9 cellular contexts compared by ENCODE assay signal in the genomic region with DNA sequence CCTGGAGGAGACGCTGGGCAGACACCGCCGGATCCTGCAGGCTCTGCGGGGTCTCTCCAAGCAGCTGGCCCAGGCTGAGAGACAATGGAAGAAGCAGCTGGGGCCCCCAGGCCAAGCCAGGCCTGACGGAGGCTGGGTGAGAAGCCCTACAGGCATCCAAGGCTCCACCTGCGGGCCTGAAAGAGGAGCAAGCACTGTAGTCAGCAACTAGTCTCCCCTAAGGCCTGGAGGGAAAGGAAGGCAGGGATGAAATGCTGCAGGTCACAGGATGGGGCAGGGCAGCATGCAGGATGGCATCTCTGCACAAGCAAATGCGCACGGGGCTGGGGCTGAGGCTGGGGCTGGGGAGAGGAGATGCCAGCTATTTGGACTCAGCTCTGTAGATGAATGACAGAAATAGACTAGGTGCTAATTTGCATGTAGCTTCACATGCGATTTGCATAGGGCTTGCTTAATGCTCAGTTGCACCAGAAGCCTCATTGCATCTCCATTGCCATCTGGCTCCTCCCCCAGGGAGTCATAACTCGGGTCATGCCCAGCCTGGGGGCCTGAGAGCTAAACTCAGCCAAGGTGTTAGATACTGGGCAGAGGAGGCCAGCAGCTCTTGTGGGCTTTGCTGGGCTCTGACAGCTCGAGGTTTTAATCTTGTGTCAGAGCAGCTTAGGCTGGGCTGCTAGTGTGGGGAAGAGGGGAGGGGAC. TPM values are rescaled to one million over a fixed set of nuclear protein-coding genes. Genes with fewer than 3 reads are reported as not detected.
A peak's percentile ranks its signal among the peaks of the same experiment; 100 is the strongest.
DNase-seq lines count a peak whose midpoint lies in the region; TF ChIP-seq lines count a peak whose summit lies in the region.
"Had no signal": no experiment of that assay in that cellular context is flagged by ENCODE, and none has a peak within 500 bp of the region (broad histone marks: within the 10 kb centered on the region; RNA-seq: fewer than 3 reads in every experiment).

No MANE protein-coding gene starts in this region.

- H3K4me1 ChIP-seq in HEK293 (ENCODE audit: control insufficient read depth, insufficient read depth, low read length): no peaks in the 10 kb centered on the region
- peaks cover 6 to 18% of the 10 kb centered on the region in 2 donors for H3K4me1 ChIP-seq in neuronal stem cell (ENCODE audit: control insufficient read depth in 2 of 2, insufficient read depth in 1 of 2, low read depth in 1 of 2, low read length in 2 of 2)

- H3K18ac ChIP-seq in neuronal stem cell (ENCODE audit: low read length): peak overlapping the region; percentile 20

- H3K14ac ChIP-seq in neuronal stem cell (ENCODE audit: low read length): no peak overlapping the region

- no peaks in the 10 kb centered on the region for H3K79me1 ChIP-seq in neuronal stem cell (ENCODE audit: low read depth, low read length)

- no peak overlapping the region for H3K4me2 ChIP-seq in neuronal stem cell (ENCODE audit: insufficient read depth, low read length, poor library complexity, severe bottlenecking)

- no peak overlapping the region for H2BK5ac ChIP-seq in neuronal stem cell (ENCODE audit: low read length)

- POLR2A ChIA-PET in HEK293 (lab: Yijun Ruan, JAX): no interaction called here

- H3K23ac ChIP-seq in neuronal stem cell (ENCODE audit: low read depth, low read length, poor library complexity): no peak overlapping the region

- no peak overlapping the region for H2AK5ac ChIP-seq in neuronal stem cell (ENCODE audit: low read depth, low read length)

- H4K91ac ChIP-seq in neuronal stem cell (ENCODE audit: low read depth, low read length, poor library complexity): no peak overlapping the region

- DNase-seq in NOMO-1 treated with DMSO at 0.1 percent for 48 hours (lab: John Stamatoyannopoulos, UW; ENCODE audit: unreplicated experiment) (peak; percentile 26), NOMO-1 treated with dmso at 0.1 percent for 144 hours (lab: John Stamatoyannopoulos, UW; ENCODE audit: unreplicated experiment) (no peak), NCI-H2171 (lab: John Stamatoyannopoulos, UW) (peak; percentile 54), neuronal stem cell (ENCODE audit: low spot score) (no peak), NCI-H1436 treated with DMSO at 0.1 percent for 48 hours (lab: John Stamatoyannopoulos, UW) (no peak), NCI-H1930 (lab: John Stamatoyannopoulos, UW) (no peak), erythroblast (lab: John Stamatoyannopoulos, UW) (no peak)

- peak overlapping the region; percentile 56 for H3K9ac ChIP-seq in neuronal stem cell (ENCODE audit: low read depth, low read length, poor library complexity)

- no peak overlapping the region for H4K8ac ChIP-seq in neuronal stem cell (ENCODE audit: low read depth, low read length)

- no peak overlapping the region for H3K27ac ChIP-seq in HEK293 (ENCODE audit: extremely low read depth, low read depth, low read length)
- no peak overlapping the region for H3K27ac ChIP-seq in neuronal stem cell (replicated peaks; ENCODE audit: low read length)

- H3K4me3 ChIP-seq in HEK293 (ENCODE audit: low read depth, low read length) (no peak overlapping the region), neuronal stem cell (ENCODE audit: low read length in 2 of 2) (no peak overlapping the region)

- WGBS in neuronal stem cell (ENCODE audit: extremely low coverage in 2 of 2, insufficient read length in 2 of 2, insufficient replicate concordance in 1 of 2), 2 donors: no CpG with 5 or more reads among the region's 11 CpGs

- H3K27me3 ChIP-seq in neuronal stem cell (ENCODE audit: control insufficient read depth in 3 of 3, insufficient read depth in 3 of 3, low read depth in 1 of 3, low read length in 3 of 3): peaks cover 0 to 71% (median 14%) of the 10 kb centered on the region in 3 experiments

- peak overlapping the region; percentile 42 for H2AFZ ChIP-seq in neuronal stem cell (ENCODE audit: low read length)

- H2BK120ac ChIP-seq in neuronal stem cell (ENCODE audit: low read depth, low read length): no peak overlapping the region

- H3K9me3 ChIP-seq in HEK293 (ENCODE audit: control insufficient read depth, insufficient read depth, low read depth, low read length): no peaks in the 10 kb centered on the region
- H3K9me3 ChIP-seq in neuronal stem cell (replicated peaks in 1 of 2; ENCODE audit: control insufficient read depth in 2 of 2, insufficient read depth in 1 of 2, low read depth in 1 of 2, low read length in 2 of 2): no peaks in the 10 kb centered on the region

- no peak for TF ChIP-seq CTCF in HEK293 (tag by site-specific recombination; IDR thresholded peaks at IDR 0.05)

- no peak overlapping the region for H2BK15ac ChIP-seq in neuronal stem cell (ENCODE audit: low read length)

- no peak overlapping the region for H2BK12ac ChIP-seq in neuronal stem cell (ENCODE audit: low read length)

- TF ChIP-seq POLR2A in erythroblast (IDR thresholded peaks at IDR 0.05; ENCODE audit: low read length): no peak

- H3K36me3 ChIP-seq in HEK293 (ENCODE audit: control insufficient read depth in 2 of 2, insufficient read depth in 1 of 2, low read length in 2 of 2) (no peaks in the 10 kb centered on the region), neuronal stem cell (replicated peaks in 1 of 2; ENCODE audit: control insufficient read depth in 2 of 2, insufficient read depth in 2 of 2, low read length in 2 of 2) (no peaks in the 10 kb centered on the region)

- CTCF ChIA-PET in HEK293 (lab: Yijun Ruan, JAX): interaction anchor here (0.6 to 1.8 kb wide), 8 partner anchors 12 to 129 kb away, joined by 3 to 7 read pairs (median 4); no protein-coding TSS in a partner anchor

- no peak overlapping the region for H3K4ac ChIP-seq in neuronal stem cell (ENCODE audit: low read length)

TF ChIP-seq in HEK293, 187 proteins besides CTCF, POLR2A, EP300 and RAD21:
- TF ChIP-seq, protein P1, sequence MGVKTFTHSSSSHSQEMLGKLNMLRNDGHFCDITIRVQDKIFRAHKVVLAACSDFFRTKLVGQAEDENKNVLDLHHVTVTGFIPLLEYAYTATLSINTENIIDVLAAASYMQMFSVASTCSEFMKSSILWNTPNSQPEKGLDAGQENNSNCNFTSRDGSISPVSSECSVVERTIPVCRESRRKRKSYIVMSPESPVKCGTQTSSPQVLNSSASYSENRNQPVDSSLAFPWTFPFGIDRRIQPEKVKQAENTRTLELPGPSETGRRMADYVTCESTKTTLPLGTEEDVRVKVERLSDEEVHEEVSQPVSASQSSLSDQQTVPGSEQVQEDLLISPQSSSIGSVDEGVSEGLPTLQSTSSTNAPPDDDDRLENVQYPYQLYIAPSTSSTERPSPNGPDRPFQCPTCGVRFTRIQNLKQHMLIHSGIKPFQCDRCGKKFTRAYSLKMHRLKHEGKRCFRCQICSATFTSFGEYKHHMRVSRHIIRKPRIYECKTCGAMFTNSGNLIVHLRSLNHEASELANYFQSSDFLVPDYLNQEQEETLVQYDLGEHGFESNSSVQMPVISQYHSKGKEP (tag by site-specific recombination; IDR thresholded peaks at IDR 0.05): peak; percentile 82
- TF ChIP-seq ZNF155 (tag by site-specific recombination; IDR thresholded peaks at IDR 0.05) (no peak), GLIS1 (tag by site-specific recombination; IDR thresholded peaks at IDR 0.05) (peak; percentile 67), ZNF548 (tag by site-specific recombination; IDR thresholded peaks at IDR 0.05) (no peak), ZNF133 (tag by site-specific recombination; IDR thresholded peaks at IDR 0.05) (no peak), ZBTB17 (tag by site-specific recombination; IDR thresholded peaks at IDR 0.05) (peak; percentile 71), MYNN (tag by site-specific recombination; IDR thresholded peaks at IDR 0.05; ENCODE audit: borderline replicate concordance) (no peak), ZNF302 (tag by site-specific recombination; IDR thresholded peaks at IDR 0.05; ENCODE audit: low read depth) (no peak), ZIC2 (tag by site-specific recombination; IDR thresholded peaks at IDR 0.05) (peak; percentile 25; the same call in 1 of the 2 replicates)
- TF ChIP-seq, protein P2, sequence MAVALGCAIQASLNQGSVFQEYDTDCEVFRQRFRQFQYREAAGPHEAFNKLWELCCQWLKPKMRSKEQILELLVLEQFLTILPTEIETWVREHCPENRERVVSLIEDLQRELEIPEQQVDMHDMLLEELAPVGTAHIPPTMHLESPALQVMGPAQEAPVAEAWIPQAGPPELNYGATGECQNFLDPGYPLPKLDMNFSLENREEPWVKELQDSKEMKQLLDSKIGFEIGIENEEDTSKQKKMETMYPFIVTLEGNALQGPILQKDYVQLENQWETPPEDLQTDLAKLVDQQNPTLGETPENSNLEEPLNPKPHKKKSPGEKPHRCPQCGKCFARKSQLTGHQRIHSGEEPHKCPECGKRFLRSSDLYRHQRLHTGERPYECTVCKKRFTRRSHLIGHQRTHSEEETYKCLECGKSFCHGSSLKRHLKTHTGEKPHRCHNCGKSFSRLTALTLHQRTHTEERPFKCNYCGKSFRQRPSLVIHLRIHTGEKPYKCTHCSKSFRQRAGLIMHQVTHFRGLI (tag by site-specific recombination; IDR thresholded peaks at IDR 0.05): peak; percentile 83

RNA-seq across cellular contexts. Expression of a gene that starts 5.2 kb away (rescaled TPM):
- polyA plus RNA-seq in neuronal stem cell (2013, experiment 1 of 2): 0.03 TPM
- 0.03 TPM for polyA plus RNA-seq in neuronal stem cell (2013, experiment 2 of 2)
- polyA plus RNA-seq: liver had no signal

RNA-seq across cellular contexts. Expression of a gene that starts 8.6 kb away (rescaled TPM):
- not detected for polyA plus RNA-seq in neuronal stem cell (2013, experiment 1 of 2)
- not detected for polyA plus RNA-seq in neuronal stem cell (2013, experiment 2 of 2)
- polyA plus RNA-seq: liver had no signal

RNA-seq across cellular contexts. Expression of a gene that starts 21.7 kb away (rescaled TPM):
- polyA plus RNA-seq in neuronal stem cell (2013, experiment 1 of 2): 16.2 TPM
- 15.9 TPM for polyA plus RNA-seq in neuronal stem cell (2013, experiment 2 of 2)

RNA-seq across cellular contexts. Expression of a gene that starts 39.4 kb away (rescaled TPM):
- 40.7 TPM for polyA plus RNA-seq in neuronal stem cell (2013, experiment 1 of 2)
- 40.4 TPM for polyA plus RNA-seq in neuronal stem cell (2013, experiment 2 of 2)

RNA-seq across cellular contexts. Expression of a gene that starts 51.9 kb away (rescaled TPM):
- polyA plus RNA-seq in neuronal stem cell (2013, experiment 1 of 2): 40.9 TPM
- polyA plus RNA-seq in neuronal stem cell (2013, experiment 2 of 2): 46.5 TPM

Comparison
In these comparisons a context has a peak if more than half of its experiments do, and no peak if none do; other contexts are left out.
1. DNase-seq: peak in NOMO-1 treated with DMSO at 0.1 percent for 48 hours (single experiment) and NCI-H2171 (single experiment); none in NOMO-1 treated with dmso at 0.1 percent for 144 hours (single experiment), neuronal stem cell (single experiment), NCI-H1436 treated with DMSO at 0.1 percent for 48 hours (single experiment), NCI-H1930 (0 of 2) and erythroblast (0 of 2).